ENCODE assay signal across 25 cellular contexts in the genomic region with DNA sequence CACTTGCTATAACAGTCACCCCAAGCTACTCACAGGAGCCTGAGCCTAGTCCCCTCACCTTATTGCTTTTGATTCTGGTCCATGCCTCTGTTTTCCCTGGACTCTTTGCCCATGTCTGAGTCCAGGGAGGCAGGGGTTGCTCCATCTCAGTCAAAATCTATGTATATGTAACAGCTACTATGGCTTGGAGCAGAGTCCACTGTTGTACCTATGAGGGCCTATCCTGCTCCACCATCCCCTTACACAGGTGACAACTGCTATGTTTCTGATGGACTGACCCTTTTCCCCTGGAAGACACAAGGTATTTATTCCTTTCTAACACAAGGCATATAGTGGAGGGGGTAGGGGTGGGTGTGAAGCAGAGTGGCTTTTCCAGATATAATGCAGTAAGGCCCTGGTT.
DNase-seq lines count a peak whose midpoint lies in the region; ATAC-seq, FAIRE-seq and TF ChIP-seq lines count a peak whose summit lies in the region.
"Had no signal": no experiment of that assay in that cellular context is flagged by ENCODE, and none has a peak within 500 bp of the region (broad histone marks: within the 10 kb centered on the region; RNA-seq: fewer than 3 reads in every experiment).

No MANE protein-coding gene starts in this region.

- intact Hi-C loops in K562 (cut with micrococcal nuclease) (no loop called here), sciatic nerve (cut with DNase I) (no loop called here), PC-3 (cut with micrococcal nuclease) (no loop called here)

- no peaks in the 10 kb centered on the region for H3K9me3 Mint-ChIP-seq in osteocyte (ENCODE audit: unreplicated experiment)
- H3K9me3 Mint-ChIP-seq: CD14-positive monocyte; CD8-positive, alpha-beta memory T cell had no signal

- H4K20me1 ChIP-seq in K562 (replicated peaks; ENCODE audit: control insufficient read depth, insufficient read depth, low read length): no peaks in the 10 kb centered on the region
- H4K20me1 ChIP-seq in PC-3 (ENCODE audit: low read length): no peaks in the 10 kb centered on the region
- H4K20me1 ChIP-seq: BLaER1 had no signal

- peaks cover 2 to 12% of the 10 kb centered on the region in 2 experiments; a peak in 3 of 5 replicates for H3K27me3 ChIP-seq in K562 (ENCODE audit: control insufficient read depth in 2 of 2, insufficient read depth in 2 of 2, low read length in 2 of 2)
- H3K27me3 ChIP-seq in PC-3 (ENCODE audit: low read length): peaks cover 18% of the 10 kb centered on the region
- H3K27me3 ChIP-seq: BLaER1 had no signal

- no peak overlapping the region for H3K27ac ChIP-seq in K562 (ENCODE audit: extremely low read depth, low read depth, low read length)
- H3K27ac ChIP-seq in PC-3 (ENCODE audit: low read length): no peak overlapping the region
- H3K27ac ChIP-seq: BLaER1 had no signal

- H3K27ac Mint-ChIP-seq in osteocyte (ENCODE audit: unreplicated experiment): no peak overlapping the region
- H3K27ac Mint-ChIP-seq: CD14-positive monocyte; CD8-positive, alpha-beta memory T cell had no signal

- H3K4me2 ChIP-seq in K562 (ENCODE audit: insufficient read depth, low read length) (no peak overlapping the region), PC-3 (ENCODE audit: low read length) (no peak overlapping the region)
- H3K4me2 ChIP-seq: BLaER1 had no signal

- TF ChIP-seq CTCF in K562 (IDR thresholded peaks at IDR 0.05 in 2 of 3, conservative IDR thresholded peaks at IDR 0.05 in 1 of 3; ENCODE audit: insufficient read depth in 2 of 3, low read depth in 1 of 3, low read length in 3 of 3) (no peak), osteocyte (IDR thresholded peaks at IDR 0.05) (no peak), PC-3 (conservative IDR thresholded peaks at IDR 0.05; ENCODE audit: low read depth, low read length) (no peak)

- H3K36me3 ChIP-seq in K562 (ENCODE audit: control insufficient read depth, insufficient read depth, low read length): no peaks in the 10 kb centered on the region
- H3K36me3 ChIP-seq in PC-3 (ENCODE audit: low read depth, low read length): no peaks in the 10 kb centered on the region
- H3K36me3 ChIP-seq: BE2C, BLaER1 had no signal

- H3K9ac ChIP-seq in K562 (ENCODE audit: insufficient read depth in 1 of 2, low read depth in 2 of 2, low read length in 2 of 2) (no peak overlapping the region), PC-3 (ENCODE audit: low read length) (no peak overlapping the region)
- H3K9ac ChIP-seq: BLaER1 had no signal

- in situ Hi-C loops in K562 (cut with MboI): no loop called here

- H2AFZ ChIP-seq in K562 (ENCODE audit: low read depth, low read length) (no peak overlapping the region), PC-3 (ENCODE audit: low read length) (no peak overlapping the region)

- no peaks in the 10 kb centered on the region for H3K4me1 Mint-ChIP-seq in osteocyte (ENCODE audit: unreplicated experiment)
- H3K4me1 Mint-ChIP-seq: CD4-positive, alpha-beta memory T cell; CD4-positive, CD25-positive, alpha-beta regulatory T cell; CD8-positive, alpha-beta memory T cell had no signal

- TF ChIP-seq RAD21 in K562 (CRISPR knock-in tag; conservative IDR thresholded peaks at IDR 0.05 in 1 of 2, IDR thresholded peaks at IDR 0.05 in 1 of 2): no peak

- BruUV-seq in K562 (replicated peaks; lab: Mats Ljungman, UMichigan) (no TSS peak), PC-3 (replicated peaks; lab: Mats Ljungman, UMichigan) (no TSS peak)

- POLR2A ChIA-PET in K562 (lab: Yijun Ruan, JAX) (interaction anchor here (0.7 to 1.1 kb wide), 4 partner anchors 8 to 463 kb away, joined by 3 to 4 read pairs (median 4); no protein-coding TSS in a partner anchor), PC-3 (lab: Charles Lee; ENCODE audit: unreplicated experiment) (no interaction called here)

- no peaks in the 10 kb centered on the region for H3K4me1 ChIP-seq in K562 (replicated peaks in 1 of 2; ENCODE audit: control insufficient read depth in 2 of 2, insufficient read depth in 2 of 2, low read length in 2 of 2)
- no peaks in the 10 kb centered on the region for H3K4me1 ChIP-seq in PC-3 (ENCODE audit: insufficient read depth, low read length)
- H3K4me1 ChIP-seq: BE2C had no signal

- FAIRE-seq in K562 (lab: Jason Lieb, UNC): no peak
- FAIRE-seq: A204.1, G401.6, GM12891, GM19239 had no signal

- no peak overlapping the region for H3K4me3 ChIP-seq in K562
- H3K4me3 ChIP-seq in PC-3 (ENCODE audit: low read length): no peak overlapping the region
- H3K4me3 ChIP-seq: BLaER1 had no signal

- peaks cover 56% of the 10 kb centered on the region for H3K27me3 Mint-ChIP-seq in osteocyte (ENCODE audit: unreplicated experiment)

- H3K79me2 ChIP-seq in K562 (ENCODE audit: control insufficient read depth, insufficient read depth, low read length) (no peaks in the 10 kb centered on the region), PC-3 (ENCODE audit: low read length) (no peaks in the 10 kb centered on the region)

- H3K9me2 ChIP-seq in PC-3 (replicated peaks; ENCODE audit: low read length): no peaks in the 10 kb centered on the region

- H3K9me1 ChIP-seq in K562 (ENCODE audit: control insufficient read depth, insufficient read depth, low read length): no peaks in the 10 kb centered on the region

- DNase-seq in K562 (ENCODE audit: extremely low read depth in 1 of 4, low spot score in 3 of 4): peak in 1 of 4 experiments; percentile 29
- DNase-seq in osteocyte (ENCODE audit: extremely low spot score, unreplicated experiment): peak; percentile 49
- DNase-seq in sciatic nerve (ENCODE audit: low spot score): no peak
- DNase-seq in PC-3: no peak
- DNase-seq: 8988T; ACHN; BE2C; C1 segment of cervical spinal cord; CD4-positive, alpha-beta memory T cell; CD4-positive, CD25-positive, alpha-beta regulatory T cell; CD8-positive, alpha-beta memory T cell; COR-L47; DMS 273 treated with DMSO at 0.1 percent for 48 hours; DMS153; DMS53; DMS79; DND-41; GF-D8 had no signal

- ATAC-seq in K562: peak; percentile 13; the same call in 2 of the 3 replicates
- no peak for ATAC-seq in sciatic nerve
- ATAC-seq in GM21360 (IDR thresholded peaks at IDR 0.05; ENCODE audit: unreplicated experiment): no peak
- ATAC-seq in PC-3: no peak

- H3K4me3 Mint-ChIP-seq in osteocyte (ENCODE audit: unreplicated experiment): no peak overlapping the region
- H3K4me3 Mint-ChIP-seq: CD14-positive monocyte; CD4-positive, alpha-beta memory T cell; CD4-positive, CD25-positive, alpha-beta regulatory T cell; CD8-positive, alpha-beta memory T cell had no signal

- CTCF ChIA-PET in K562 (lab: Yijun Ruan, JAX; ENCODE audit: low intra/inter-chr PET ratio) (interaction anchor here (1.8 kb wide), 1 partner anchor 10 kb away, joined by 4 read pairs; no protein-coding TSS in a partner anchor), PC-3 (lab: Charles Lee) (no interaction called here)

- no peak for TF ChIP-seq EP300 in K562 (IDR thresholded peaks at IDR 0.05; ENCODE audit: low read length)

- H3K9me3 ChIP-seq in K562 (replicated peaks; ENCODE audit: control insufficient read depth, insufficient read depth, low read depth, low read length) (no peaks in the 10 kb centered on the region), PC-3 (ENCODE audit: low read length) (no peaks in the 10 kb centered on the region)
- H3K9me3 ChIP-seq: BE2C, BLaER1 had no signal

- no peaks in the 10 kb centered on the region for H3F3A ChIP-seq in PC-3 (ENCODE audit: low read length, unreplicated experiment)

- no peak for TF ChIP-seq POLR2A in K562 (conservative IDR thresholded peaks at IDR 0.05)

- H3K36me3 Mint-ChIP-seq in osteocyte (ENCODE audit: unreplicated experiment): no peaks in the 10 kb centered on the region
- H3K36me3 Mint-ChIP-seq: CD14-positive monocyte; CD4-positive, alpha-beta memory T cell; CD4-positive, CD25-positive, alpha-beta regulatory T cell had no signal

TF ChIP-seq in K562, 482 proteins besides CTCF, POLR2A, EP300 and RAD21:
- TF ChIP-seq IRF2 (CRISPR knock-in tag; IDR thresholded peaks at IDR 0.05) (peak; percentile 72; the same call in 1 of the 2 replicates), PRMT5 (CRISPR knock-in tag; IDR thresholded peaks at IDR 0.05) (peak; percentile 63; the same call in 1 of the 2 replicates), KDM2B (CRISPR knock-in tag; IDR thresholded peaks at IDR 0.05) (peak; percentile 29; the same call in 1 of the 2 replicates), ATF6 (CRISPR knock-in tag; IDR thresholded peaks at IDR 0.05) (no peak), SIN3B (IDR thresholded peaks at IDR 0.05; ENCODE audit: low read depth) (0 out of 2 replicates have a peak, but pooled peaks have one; percentile 24)
